Comparison of ENCODE assay signal across 23 cellular contexts in genomic region chr6:32181148-32181702, GRCh38. TPM values are rescaled to one million over a fixed set of nuclear protein-coding genes. Genes with fewer than 3 reads are reported as not detected.
A peak's percentile ranks its signal among the peaks of the same experiment; 100 is the strongest.
DNase-seq lines count a peak whose midpoint lies in the region; ATAC-seq, FAIRE-seq and TF ChIP-seq lines count a peak whose summit lies in the region.
"Had no signal": no experiment of that assay in that cellular context is flagged by ENCODE, and none has a peak within 500 bp of the region (broad histone marks: within the 10 kb centered on the region; RNA-seq: fewer than 3 reads in every experiment).

No MANE protein-coding gene starts in this region.

- no peaks in the 10 kb centered on the region for H3K27me3 Mint-ChIP-seq in activated CD4-positive, alpha-beta T cell treated with anti-CD3 and anti-CD28 coated beads for 36 hours
- H3K27me3 Mint-ChIP-seq in activated T-helper 17 cell treated with anti-CD3 and anti-CD28 coated beads, Interleukin-2, amount 50 U/mL, for 72 hours = no peaks in the 10 kb centered on the region
- no peaks in the 10 kb centered on the region for H3K27me3 Mint-ChIP-seq in memory B cell
- H3K27me3 Mint-ChIP-seq: activated naive CD4-positive, alpha-beta T cell treated with anti-CD3 and anti-CD28 coated beads, Interleukin-2, amount 10 ng/mL, durations not matched to agents 7 days and 5 days had no signal

- CTCF ChIA-PET in activated CD4-positive, alpha-beta T cell treated with anti-CD3 and anti-CD28 coated beads for 36 hours (lab: Charles Lee) = no interaction called here
- CTCF ChIA-PET in A673 (lab: Charles Lee) = no interaction called here

- peak overlapping the region; percentile 58 for H3K27ac Mint-ChIP-seq in activated CD4-positive, alpha-beta T cell treated with anti-CD3 and anti-CD28 coated beads for 36 hours
- no peak overlapping the region for H3K27ac Mint-ChIP-seq in activated T-helper 17 cell treated with anti-CD3 and anti-CD28 coated beads, Interleukin-2, amount 50 U/mL, for 72 hours
- peak overlapping the region; percentile 3 for H3K27ac Mint-ChIP-seq in memory B cell

- peak overlapping the region in 3 of 4 donors; percentile 2 to 99 (median 13) for H3K27ac ChIP-seq in sigmoid colon
- H3K27ac ChIP-seq in A673 (ENCODE audit: low read depth, low read length, poor library complexity, severe bottlenecking) = no peak overlapping the region
- H3K27ac ChIP-seq: body of pancreas, ovary had no signal

- peaks cover 46% of the 10 kb centered on the region for H3K36me3 Mint-ChIP-seq in activated CD4-positive, alpha-beta T cell treated with anti-CD3 and anti-CD28 coated beads for 36 hours (ENCODE audit: low read depth)
- H3K36me3 Mint-ChIP-seq in activated T-helper 17 cell treated with anti-CD3 and anti-CD28 coated beads, Interleukin-2, amount 50 U/mL, for 72 hours (ENCODE audit: low read depth) = peaks cover 86% of the 10 kb centered on the region
- H3K36me3 Mint-ChIP-seq in memory B cell = peaks cover 19% of the 10 kb centered on the region

- H3K4me3 Mint-ChIP-seq in activated CD4-positive, alpha-beta T cell treated with anti-CD3 and anti-CD28 coated beads for 36 hours = no peak overlapping the region
- peak overlapping the region; percentile 28 for H3K4me3 Mint-ChIP-seq in activated T-helper 17 cell treated with anti-CD3 and anti-CD28 coated beads, Interleukin-2, amount 50 U/mL, for 72 hours
- no peak overlapping the region for H3K4me3 Mint-ChIP-seq in memory B cell

- no peaks in the 10 kb centered on the region for H3K27me3 ChIP-seq in sigmoid colon
- no peaks in the 10 kb centered on the region for H3K27me3 ChIP-seq in A673 (replicated peaks; ENCODE audit: insufficient read depth, low read depth, low read length, poor library complexity)
- H3K27me3 ChIP-seq: BLaER1 treated with 17β-estradiol and CSF1 and Interleukin-3, amounts not matched to agents 10 nM and 100 nM; body of pancreas; gastroesophageal sphincter; ovary had no signal

- H3K4me3 ChIP-seq in sigmoid colon (no peak overlapping the region), A673 (ENCODE audit: low read depth, low read length, poor library complexity, severe bottlenecking) (no peak overlapping the region)
- H3K4me3 ChIP-seq: BLaER1 treated with 17β-estradiol and CSF1 and Interleukin-3, amounts not matched to agents 10 nM and 100 nM; body of pancreas; coronary artery; gastroesophageal sphincter; ovary had no signal

- H3K4me1 Mint-ChIP-seq in activated CD4-positive, alpha-beta T cell treated with anti-CD3 and anti-CD28 coated beads for 36 hours = peaks cover 63% of the 10 kb centered on the region
- H3K4me1 Mint-ChIP-seq in activated T-helper 17 cell treated with anti-CD3 and anti-CD28 coated beads, Interleukin-2, amount 50 U/mL, for 72 hours = peaks cover 31% of the 10 kb centered on the region
- H3K4me1 Mint-ChIP-seq in memory B cell = peaks cover 41% of the 10 kb centered on the region

- TF ChIP-seq CTCF in sigmoid colon (IDR thresholded peaks at IDR 0.05) = no peak
- TF ChIP-seq CTCF in A673 (conservative IDR thresholded peaks at IDR 0.05; ENCODE audit: low read depth, low read length) = no peak

- no peak for DNase-seq in activated CD4-positive, alpha-beta T cell treated with anti-CD3 and anti-CD28 coated beads for 36 hours
- DNase-seq in activated CD4-positive, alpha-beta T cell treated with anti-CD3 and anti-CD28 coated beads for 48 hours = no peak
- no peak for DNase-seq in memory B cell (ENCODE audit: low spot score in 2 of 2)
- DNase-seq in sigmoid colon = no peak
- DNase-seq in nucleus accumbens (lab: John Stamatoyannopoulos, UW) = no peak
- no peak for DNase-seq in A673 (ENCODE audit: low spot score)
- no peak for DNase-seq in frontal cortex (ENCODE audit: low spot score in 2 of 2)
- DNase-seq: activated CD8-positive, alpha-beta memory T cell treated with anti-CD3 and anti-CD28 coated beads, Interleukin-2, amount 50 U/mL, for 4 hours; activated naive CD4-positive, alpha-beta T cell treated with anti-CD3 and anti-CD28 coated beads, Interleukin-2, amount 10 ng/mL, durations not matched to agents 7 days and 5 days; body of pancreas; left cardiac atrium; NCI-H1105; NCI-H526 treated with DMSO at 0.1 percent for 48 hours; OCI-M1; stimulated activated CD4-positive, alpha-beta T cell treated with anti-CD3 and anti-CD28 coated beads, Interleukin-2, amount 100 ng/mL, for 48 hours had no signal

- no TSS peak for BruUV-seq in A673 (replicated peaks; lab: Mats Ljungman, UMichigan)

- no peak for TF ChIP-seq POLR2A in sigmoid colon (IDR thresholded peaks at IDR 0.05)

- ATAC-seq in activated CD4-positive, alpha-beta T cell treated with anti-CD3 and anti-CD28 coated beads for 36 hours = no peak
- ATAC-seq in activated T-helper 17 cell treated with anti-CD3 and anti-CD28 coated beads, Interleukin-2, amount 50 U/mL, for 72 hours (replicated peaks) = no peak
- no peak for ATAC-seq in memory B cell (ENCODE audit: low read depth)
- ATAC-seq: activated CD4-positive, CD25-positive, alpha-beta regulatory T cell treated with anti-CD3 and anti-CD28 coated beads, Interleukin-2, amount 50 U/mL, for 24 hours; body of pancreas; gastroesophageal sphincter; left cardiac atrium had no signal

- POLR2A ChIA-PET in activated CD4-positive, alpha-beta T cell treated with anti-CD3 and anti-CD28 coated beads for 36 hours (lab: Charles Lee) = no interaction called here
- POLR2A ChIA-PET in A673 (lab: Charles Lee; ENCODE audit: low non-redundant PET) = no interaction called here

- intact Hi-C loops in activated CD4-positive, alpha-beta T cell treated with anti-CD3 and anti-CD28 coated beads for 36 hours (cut with DNase I, micrococcal nuclease) = no loop called here
- intact Hi-C loops in sigmoid colon (cut with DNase I) = no loop called here
- intact Hi-C loops in A673 (cut with micrococcal nuclease; ENCODE audit: unreplicated experiment) = no loop called here

- H3K36me3 ChIP-seq in sigmoid colon (peaks cover 8 to 47% (median 13%) of the 10 kb centered on the region in 4 donors), A673 (ENCODE audit: insufficient read depth, low read length, poor library complexity, severe bottlenecking) (peaks cover 27% of the 10 kb centered on the region)
- H3K36me3 ChIP-seq: ovary had no signal

- no peaks in the 10 kb centered on the region for H3K9me3 ChIP-seq in sigmoid colon
- no peaks in the 10 kb centered on the region for H3K9me3 ChIP-seq in A673 (ENCODE audit: low read depth, low read length, poor library complexity, severe bottlenecking)
- H3K9me3 ChIP-seq: BLaER1 treated with 17β-estradiol and CSF1 and Interleukin-3, amounts not matched to agents 10 nM and 100 nM; body of pancreas; gastroesophageal sphincter; ovary had no signal

- TF ChIP-seq EP300 in sigmoid colon (IDR thresholded peaks at IDR 0.05) = no peak

- FAIRE-seq in frontal cortex (lab: Jason Lieb, UNC) = no peak
- FAIRE-seq: G401.6 had no signal

- WGBS in sigmoid colon, 2 donors = 92 to 93% methylated on average over 15 of the region's 15 CpGs

- no peaks in the 10 kb centered on the region for H3K9me3 Mint-ChIP-seq in activated CD4-positive, alpha-beta T cell treated with anti-CD3 and anti-CD28 coated beads for 36 hours (ENCODE audit: low read depth)
- no peaks in the 10 kb centered on the region for H3K9me3 Mint-ChIP-seq in activated T-helper 17 cell treated with anti-CD3 and anti-CD28 coated beads, Interleukin-2, amount 50 U/mL, for 72 hours
- peaks cover 1% of the 10 kb centered on the region for H3K9me3 Mint-ChIP-seq in memory B cell
- H3K9me3 Mint-ChIP-seq: activated naive CD4-positive, alpha-beta T cell treated with anti-CD3 and anti-CD28 coated beads, Interleukin-2, amount 10 ng/mL, durations not matched to agents 7 days and 5 days; T-helper 2 cell treated with Interferon-gamma antibody and Interleukin-4, amounts not matched to agents 5 μg/mL and 100 μg/mL, for 36 hours had no signal

- peaks cover 0 to 62% (median 39%) of the 10 kb centered on the region in 4 donors for H3K4me1 ChIP-seq in sigmoid colon
- H3K4me1 ChIP-seq in A673 (ENCODE audit: insufficient read depth, low read length, poor library complexity, severe bottlenecking) = peaks cover 18% of the 10 kb centered on the region

RNA-seq across cellular contexts. Expression of gene AGER, which starts 2.8 kb away (rescaled TPM):
- total RNA-seq in activated CD4-positive, alpha-beta T cell treated with anti-CD3 and anti-CD28 coated beads for 36 hours = 10 to 100 TPM; 24.4 to 28.0 TPM
- total RNA-seq in activated T-helper 17 cell treated with anti-CD3 and anti-CD28 coated beads, Interleukin-2, amount 50 U/mL, for 72 hours = 10 to 100 TPM; 19.3 to 50.2 TPM
- total RNA-seq in sigmoid colon = 1 to 10 TPM; 1.9 to 8.9 (median 5.3) TPM
- 10 to 100 TPM in 1 of 3 donors, 1 to 10 TPM in 1, not detected in 1; 2.4 to 10.6 TPM for polyA plus RNA-seq in sigmoid colon
- total RNA-seq in A673 (2021) = 13.3 and 18.8 TPM in 2 replicates
- total RNA-seq in frontal cortex = 0.82 TPM

RNA-seq across cellular contexts. Expression of gene RNF5, which starts 3.0 kb away (rescaled TPM):
- total RNA-seq in activated CD4-positive, alpha-beta T cell treated with anti-CD3 and anti-CD28 coated beads for 36 hours = 10 to 100 TPM; 51.7 to 65.6 TPM
- 10 to 100 TPM; 46.0 to 64.5 TPM for total RNA-seq in activated T-helper 17 cell treated with anti-CD3 and anti-CD28 coated beads, Interleukin-2, amount 50 U/mL, for 72 hours
- total RNA-seq in sigmoid colon (100 to 1,000 TPM in 2 of 4 donors, 10 to 100 TPM in 2; 61.5 to 118 (median 95.1) TPM), A673 (2021) (62.9 and 67.0 TPM in 2 replicates), frontal cortex (104 TPM)
- 100 to 1,000 TPM in 2 of 3 donors, 10 to 100 TPM in 1; 95.2 to 220 (median 189) TPM for polyA plus RNA-seq in sigmoid colon

RNA-seq across cellular contexts. Expression of gene AGPAT1, which starts 5.3 kb away (rescaled TPM):
- total RNA-seq in activated CD4-positive, alpha-beta T cell treated with anti-CD3 and anti-CD28 coated beads for 36 hours = 10 to 100 TPM; 30.4 to 30.5 TPM
- total RNA-seq in activated T-helper 17 cell treated with anti-CD3 and anti-CD28 coated beads, Interleukin-2, amount 50 U/mL, for 72 hours = 10 to 100 TPM; 26.8 to 37.5 TPM
- total RNA-seq in sigmoid colon = 10 to 100 TPM; 32.4 to 45.7 (median 36.5) TPM
- polyA plus RNA-seq in sigmoid colon = 10 to 100 TPM; 36.6 to 54.2 (median 37.9) TPM
- 102 and 108 TPM in 2 replicates for total RNA-seq in A673 (2021)
- total RNA-seq in frontal cortex = 14.3 TPM

RNA-seq across cellular contexts. Expression of gene PBX2, which starts 8.8 kb away (rescaled TPM):
- total RNA-seq in activated CD4-positive, alpha-beta T cell treated with anti-CD3 and anti-CD28 coated beads for 36 hours = 10 to 100 TPM; 64.9 to 77.9 TPM
- 100 to 1,000 TPM in 1 of 2 donors, 10 to 100 TPM in 1; 53.0 to 135 TPM for total RNA-seq in activated T-helper 17 cell treated with anti-CD3 and anti-CD28 coated beads, Interleukin-2, amount 50 U/mL, for 72 hours
- total RNA-seq in sigmoid colon (10 to 100 TPM; 53.6 to 67.7 (median 57.0) TPM), A673 (2021) (84.0 and 97.2 TPM in 2 replicates), frontal cortex (11.8 TPM)
- 10 to 100 TPM; 16.6 to 55.2 (median 19.8) TPM for polyA plus RNA-seq in sigmoid colon

RNA-seq across cellular contexts. Expression of gene GPSM3, which starts 11.2 kb away (rescaled TPM):
- total RNA-seq in activated CD4-positive, alpha-beta T cell treated with anti-CD3 and anti-CD28 coated beads for 36 hours = 10 to 100 TPM; 82.6 to 94.8 TPM
- 100 to 1,000 TPM; 136 to 227 TPM for total RNA-seq in activated T-helper 17 cell treated with anti-CD3 and anti-CD28 coated beads, Interleukin-2, amount 50 U/mL, for 72 hours
- total RNA-seq in sigmoid colon = 10 to 100 TPM in 3 of 4 donors, 1 to 10 TPM in 1; 5.0 to 13.3 (median 10.4) TPM
- polyA plus RNA-seq in sigmoid colon = 10 to 100 TPM; 15.5 to 56.2 (median 15.6) TPM
- 4.8 and 6.0 TPM in 2 replicates for total RNA-seq in A673 (2021)
- 0.41 TPM for total RNA-seq in frontal cortex
